ENCODE assay signal across 2 cellular contexts in the genomic region with DNA sequence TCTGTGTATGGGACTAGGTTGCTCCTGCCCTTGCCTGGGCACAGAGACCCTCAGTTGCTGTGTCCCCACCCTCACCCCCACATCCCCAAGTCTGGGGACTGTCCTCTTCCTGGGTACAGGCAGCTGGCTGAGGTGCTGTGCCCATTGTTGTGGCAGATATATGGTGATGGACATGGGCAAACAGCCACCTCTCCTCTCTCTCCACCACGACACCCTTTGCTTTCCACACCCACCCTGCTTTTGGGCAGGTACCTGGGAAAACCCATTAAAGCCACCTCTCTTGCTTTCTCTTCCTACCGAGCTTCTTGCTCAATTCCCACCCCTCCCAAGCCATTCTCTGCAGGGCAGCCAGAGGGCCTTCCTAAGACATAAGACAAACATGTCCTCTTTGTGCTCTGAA.
TF ChIP-seq lines count a peak whose summit lies in the region.

No MANE protein-coding gene starts in this region.

TF ChIP-seq in IMR-90, 13 proteins besides CTCF, POLR2A, EP300 and RAD21:
- TF ChIP-seq RFX5 (IDR thresholded peaks at IDR 0.05; ENCODE audit: low read depth, low read length) (no peak), CHD1 (IDR thresholded peaks at IDR 0.05; ENCODE audit: low read depth, low read length) (no peak), BHLHE40 (IDR thresholded peaks at IDR 0.05; ENCODE audit: low read depth, low read length) (no peak), MAFK (IDR thresholded peaks at IDR 0.05; ENCODE audit: low read depth, low read length) (no peak), SMC3 (IDR thresholded peaks at IDR 0.05; ENCODE audit: low read depth, low read length) (no peak), FOS (IDR thresholded peaks at IDR 0.05; ENCODE audit: low read depth, low read length) (no peak), CEBPB (IDR thresholded peaks at IDR 0.05; ENCODE audit: low read depth, low read length) (no peak)

TF ChIP-seq in GM12878, 131 proteins besides CTCF, POLR2A, EP300 and RAD21:
- TF ChIP-seq LARP7 (IDR thresholded peaks at IDR 0.05), result no peak
- no peak for TF ChIP-seq STAT1 (conservative IDR thresholded peaks at IDR 0.05)
- no peak for TF ChIP-seq SP1 (IDR thresholded peaks at IDR 0.05; ENCODE audit: low read depth, low read length)
- no peak for TF ChIP-seq SKIL (IDR thresholded peaks at IDR 0.05; ENCODE audit: low read depth, poor library complexity, severe bottlenecking)
- no peak for TF ChIP-seq SMAD1 (IDR thresholded peaks at IDR 0.05; ENCODE audit: low read depth, partially characterized antibody)
- TF ChIP-seq SIN3A (IDR thresholded peaks at IDR 0.05; ENCODE audit: low read depth, low read length), result no peak
